In the genomic region with DNA sequence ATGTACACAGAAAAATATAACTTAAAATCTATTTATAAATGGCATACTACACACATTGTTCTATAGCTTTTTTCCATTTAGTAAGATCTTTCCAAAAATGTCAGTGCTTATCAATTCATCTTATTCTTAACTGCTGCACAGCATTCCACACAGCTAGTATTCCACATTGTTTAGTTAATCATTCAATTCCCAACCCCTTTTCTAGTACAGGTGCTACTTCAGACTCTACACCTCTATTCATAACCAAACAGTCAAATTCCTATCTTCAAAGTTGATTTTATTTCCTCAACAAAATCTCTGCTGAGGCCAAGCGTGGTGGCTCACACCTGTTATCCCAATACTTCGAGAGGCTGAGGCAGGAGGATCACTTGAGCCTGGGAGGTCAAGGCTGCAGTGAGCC, we compare ENCODE assay signal across 18 cellular contexts. TPM values are rescaled to one million over a fixed set of nuclear protein-coding genes. Genes with fewer than 3 reads are reported as not detected.
DNase-seq lines count a peak whose midpoint lies in the region; ATAC-seq and TF ChIP-seq lines count a peak whose summit lies in the region.
"Had no signal": no experiment of that assay in that cellular context is flagged by ENCODE, and none has a peak within 500 bp of the region (broad histone marks: within the 10 kb centered on the region; RNA-seq: fewer than 3 reads in every experiment).

No MANE protein-coding gene starts in this region.

- H3K36me3 Mint-ChIP-seq in activated CD4-positive, alpha-beta T cell treated with anti-CD3 and anti-CD28 coated beads, Interleukin-2, amount 10 ng/mL, durations not matched to agents 7 days and 5 days (ENCODE audit: low read depth), result peaks cover 27% of the 10 kb centered on the region
- peaks cover 24% of the 10 kb centered on the region for H3K36me3 Mint-ChIP-seq in effector memory CD8-positive, alpha-beta T cell (ENCODE audit: insufficient read depth)
- peaks cover 33% of the 10 kb centered on the region for H3K36me3 Mint-ChIP-seq in stimulated activated memory B cell treated with anti-CD40 and anti-IgM and Interleukin-4, amounts not matched to agents 10 μg/mL and 1 μg/mL and 100 μg/mL, for 72 hours

- H3K27me3 ChIP-seq in OCI-LY3 (ENCODE audit: low read depth, low read length), result no peaks in the 10 kb centered on the region
- H3K27me3 ChIP-seq: ascending aorta had no signal

- peaks cover 19% of the 10 kb centered on the region for H3K4me1 ChIP-seq in OCI-LY3 (ENCODE audit: low read length)

- peaks cover 55% of the 10 kb centered on the region for H3K4me1 Mint-ChIP-seq in activated CD4-positive, alpha-beta T cell treated with anti-CD3 and anti-CD28 coated beads, Interleukin-2, amount 10 ng/mL, durations not matched to agents 7 days and 5 days
- peaks cover 27 to 35% of the 10 kb centered on the region in 2 donors for H3K4me1 Mint-ChIP-seq in effector memory CD8-positive, alpha-beta T cell (ENCODE audit: low read depth in 2 of 2)
- peaks cover 50% of the 10 kb centered on the region for H3K4me1 Mint-ChIP-seq in stimulated activated memory B cell treated with anti-CD40 and anti-IgM and Interleukin-4, amounts not matched to agents 10 μg/mL and 1 μg/mL and 100 μg/mL, for 72 hours

- H4K20me1 ChIP-seq in OCI-LY3 (ENCODE audit: insufficient read depth, low read length), result peaks cover 34% of the 10 kb centered on the region

- no peak for ATAC-seq in effector memory CD8-positive, alpha-beta T cell (replicated peaks)
- no peak for ATAC-seq in stimulated activated memory B cell treated with anti-CD40 and anti-IgM and Interleukin-4, amounts not matched to agents 10 μg/mL and 1 μg/mL and 100 μg/mL, for 72 hours
- ATAC-seq in GM18517 (IDR thresholded peaks at IDR 0.05; ENCODE audit: unreplicated experiment) (no peak), GM19328 (IDR thresholded peaks at IDR 0.05; ENCODE audit: unreplicated experiment) (no peak)
- ATAC-seq: esophagus mucosa had no signal

- H3K4me2 ChIP-seq in OCI-LY3 (ENCODE audit: low read length), result peak overlapping the region; percentile 72

- H3K9me3 Mint-ChIP-seq in activated CD4-positive, alpha-beta T cell treated with anti-CD3 and anti-CD28 coated beads, Interleukin-2, amount 10 ng/mL, durations not matched to agents 7 days and 5 days, result no peaks in the 10 kb centered on the region
- H3K9me3 Mint-ChIP-seq in effector memory CD8-positive, alpha-beta T cell, result no peaks in the 10 kb centered on the region
- no peaks in the 10 kb centered on the region for H3K9me3 Mint-ChIP-seq in stimulated activated memory B cell treated with anti-CD40 and anti-IgM and Interleukin-4, amounts not matched to agents 10 μg/mL and 1 μg/mL and 100 μg/mL, for 72 hours
- H3K9me3 Mint-ChIP-seq: dendritic cell treated with granulocyte-macrophage colony-stimulating factor and Interleukin-4, amounts not matched to agents 40 ng/mL and 50 ng/mL, for 4 days had no signal

- H3K27me3 Mint-ChIP-seq in activated CD4-positive, alpha-beta T cell treated with anti-CD3 and anti-CD28 coated beads, Interleukin-2, amount 10 ng/mL, durations not matched to agents 7 days and 5 days, result no peaks in the 10 kb centered on the region
- H3K27me3 Mint-ChIP-seq in effector memory CD8-positive, alpha-beta T cell, result no peaks in the 10 kb centered on the region
- H3K27me3 Mint-ChIP-seq in stimulated activated memory B cell treated with anti-CD40 and anti-IgM and Interleukin-4, amounts not matched to agents 10 μg/mL and 1 μg/mL and 100 μg/mL, for 72 hours, result no peaks in the 10 kb centered on the region
- H3K27me3 Mint-ChIP-seq: dendritic cell treated with granulocyte-macrophage colony-stimulating factor and Interleukin-4, amounts not matched to agents 40 ng/mL and 50 ng/mL, for 4 days had no signal

- no peak overlapping the region for H2AFZ ChIP-seq in OCI-LY3 (ENCODE audit: low read depth, low read length)

- peaks cover 18% of the 10 kb centered on the region for H3K36me3 ChIP-seq in OCI-LY3 (replicated peaks; ENCODE audit: low read depth, low read length)

- no peaks in the 10 kb centered on the region for H3K9me3 ChIP-seq in OCI-LY3 (ENCODE audit: insufficient read depth, low read length)
- H3K9me3 ChIP-seq: ascending aorta, mucosa of descending colon had no signal

- POLR2A ChIA-PET in activated CD4-positive, alpha-beta T cell treated with anti-CD3 and anti-CD28 coated beads, Interleukin-2, amount 10 ng/mL, durations not matched to agents 7 days and 5 days (lab: Charles Lee), result no interaction called here

- TF ChIP-seq CTCF in OCI-LY3 (IDR thresholded peaks at IDR 0.05; ENCODE audit: low read depth, low read length), result no peak

- H3K9ac ChIP-seq in OCI-LY3 (ENCODE audit: low read length), result 0 out of 2 replicates have a peak overlapping the region, but pooled peaks have one; percentile 19

- H3K4me3 ChIP-seq in OCI-LY3 (ENCODE audit: low read length), result peak overlapping the region; percentile 54; the same call in 1 of the 2 replicates
- H3K4me3 ChIP-seq: ascending aorta, mucosa of descending colon had no signal

- DNase-seq in activated CD4-positive, alpha-beta T cell treated with anti-CD3 and anti-CD28 coated beads, Interleukin-2, amount 10 ng/mL, durations not matched to agents 7 days and 5 days, result no peak
- DNase-seq in activated CD4-positive, alpha-beta T cell treated with anti-CD3 and anti-CD28 coated beads for 4 hours, result no peak
- DNase-seq in effector memory CD8-positive, alpha-beta T cell, result no peak
- DNase-seq in SHP77 treated with DMSO at 0.1 percent for 48 hours (lab: John Stamatoyannopoulos, UW), result no peak
- DNase-seq: activated CD4-positive, alpha-beta T cell treated with anti-CD3 and anti-CD28 coated beads for 1 hour; COR-L47; head of caudate nucleus; mucosa of descending colon; NCI-H187; NCI-H526 treated with DMSO at 0.1 percent for 48 hours; stimulated activated CD4-positive, alpha-beta T cell treated with anti-CD3 and anti-CD28 coated beads, Interleukin-12 subunit alpha, Interleukin-12 subunit beta, amount 100 ng/mL, for 4 hours had no signal

- CTCF ChIA-PET in activated CD4-positive, alpha-beta T cell treated with anti-CD3 and anti-CD28 coated beads, Interleukin-2, amount 10 ng/mL, durations not matched to agents 7 days and 5 days (lab: Charles Lee), result interaction anchor here (0.5 to 1.1 kb wide), 2 partner anchors 18 to 24 kb away, joined by 4 read pairs; no protein-coding TSS in a partner anchor

- H3K27ac Mint-ChIP-seq in activated CD4-positive, alpha-beta T cell treated with anti-CD3 and anti-CD28 coated beads, Interleukin-2, amount 10 ng/mL, durations not matched to agents 7 days and 5 days, result peak overlapping the region; percentile 38
- H3K27ac Mint-ChIP-seq in effector memory CD8-positive, alpha-beta T cell, result peak overlapping the region; percentile 76 to 83
- H3K27ac Mint-ChIP-seq in stimulated activated memory B cell treated with anti-CD40 and anti-IgM and Interleukin-4, amounts not matched to agents 10 μg/mL and 1 μg/mL and 100 μg/mL, for 72 hours, result peak overlapping the region; percentile 61
- H3K27ac Mint-ChIP-seq: dendritic cell treated with granulocyte-macrophage colony-stimulating factor and Interleukin-4, amounts not matched to agents 40 ng/mL and 50 ng/mL, for 4 days had no signal

- no peak overlapping the region for H3K4me3 Mint-ChIP-seq in activated CD4-positive, alpha-beta T cell treated with anti-CD3 and anti-CD28 coated beads, Interleukin-2, amount 10 ng/mL, durations not matched to agents 7 days and 5 days
- H3K4me3 Mint-ChIP-seq in effector memory CD8-positive, alpha-beta T cell, result peak overlapping the region in 1 of 2 donors; percentile 6
- H3K4me3 Mint-ChIP-seq in stimulated activated memory B cell treated with anti-CD40 and anti-IgM and Interleukin-4, amounts not matched to agents 10 μg/mL and 1 μg/mL and 100 μg/mL, for 72 hours, result no peak overlapping the region
- H3K4me3 Mint-ChIP-seq: dendritic cell treated with granulocyte-macrophage colony-stimulating factor and Interleukin-4, amounts not matched to agents 40 ng/mL and 50 ng/mL, for 4 days had no signal

- H3K27ac ChIP-seq in OCI-LY3 (ENCODE audit: low read length), result peak overlapping the region; percentile 50; the same call in 1 of the 2 replicates
- H3K27ac ChIP-seq: ascending aorta had no signal

- peaks cover 58% of the 10 kb centered on the region for H3K79me2 ChIP-seq in OCI-LY3 (ENCODE audit: low read length)

RNA-seq across cellular contexts. Expression of a gene that starts 12.3 kb away (rescaled TPM):
- total RNA-seq in activated CD4-positive, alpha-beta T cell treated with anti-CD3 and anti-CD28 coated beads, Interleukin-2, amount 10 ng/mL, durations not matched to agents 7 days and 5 days, result 10 to 100 TPM; 74.9 to 81.6 TPM

RNA-seq across cellular contexts. Expression of a gene that starts 37.2 kb away (rescaled TPM):
- total RNA-seq in activated CD4-positive, alpha-beta T cell treated with anti-CD3 and anti-CD28 coated beads, Interleukin-2, amount 10 ng/mL, durations not matched to agents 7 days and 5 days, result 100 to 1,000 TPM; 175 to 213 TPM
